Comparison of ENCODE assay signal across 11 cellular contexts in genomic region chr12:46390881-46391280, GRCh38. TPM values are rescaled to one million over a fixed set of nuclear protein-coding genes. Genes with fewer than 3 reads are reported as not detected.
DNase-seq lines count a peak whose midpoint lies in the region; ATAC-seq and TF ChIP-seq lines count a peak whose summit lies in the region.
"Had no signal": no experiment of that assay in that cellular context is flagged by ENCODE, and none has a peak within 500 bp of the region (broad histone marks: within the 10 kb centered on the region; RNA-seq: fewer than 3 reads in every experiment).

No MANE protein-coding gene starts in this region.

- H3K9me3 ChIP-seq in mesenchymal stem cell (ENCODE audit: control insufficient read depth, low read length) (no peaks in the 10 kb centered on the region), aorta (ENCODE audit: control insufficient read depth, low read length) (no peaks in the 10 kb centered on the region)
- H3K9me3 ChIP-seq: neutrophil had no signal

- H3K14ac ChIP-seq in mesenchymal stem cell (ENCODE audit: low read length in 2 of 2), result no peak overlapping the region

- H3K27ac ChIP-seq in mesenchymal stem cell (ENCODE audit: low read length, poor library complexity, severe bottlenecking) (peak overlapping the region; percentile 3), aorta (ENCODE audit: low read depth in 1 of 2, low read length in 2 of 2) (peak overlapping the region; percentile 21 to 57)
- H3K27ac ChIP-seq: KMS-11, neutrophil had no signal

- peak overlapping the region; percentile 23 to 79 for H3K18ac ChIP-seq in mesenchymal stem cell (ENCODE audit: low read depth in 1 of 2, low read length in 2 of 2)

- peaks cover 24% of the 10 kb centered on the region for H3K36me3 Mint-ChIP-seq in activated B cell treated with CpG ODN at 0.5 μM for 24 hours (ENCODE audit: low read depth)
- H3K36me3 Mint-ChIP-seq in progenitor cell of endocrine pancreas (ENCODE audit: insufficient read depth), result peaks cover 4% of the 10 kb centered on the region

- peak overlapping the region; percentile 23 for H2BK120ac ChIP-seq in mesenchymal stem cell (ENCODE audit: low read depth, low read length)

- H2BK12ac ChIP-seq in mesenchymal stem cell (ENCODE audit: low read length in 2 of 2), result peak overlapping the region; percentile 7 to 97

- H3K9ac ChIP-seq in mesenchymal stem cell (ENCODE audit: low read length), result peak overlapping the region; percentile 31
- H3K9ac ChIP-seq: KMS-11 had no signal

- intact Hi-C loops in activated B cell treated with CpG ODN at 0.5 μM for 24 hours (cut with micrococcal nuclease), result loop anchor here (1.0 kb wide), 1 partner anchor 82 kb away; no protein-coding TSS in a partner anchor
- intact Hi-C loops in aorta (cut with DNase I), result no loop called here

- no peaks in the 10 kb centered on the region for H3K27me3 ChIP-seq in mesenchymal stem cell (ENCODE audit: control insufficient read depth in 1 of 2, insufficient read depth in 1 of 2, low read length in 2 of 2)
- no peaks in the 10 kb centered on the region for H3K27me3 ChIP-seq in aorta (ENCODE audit: control insufficient read depth in 1 of 2, insufficient read depth in 2 of 2, low read length in 1 of 2)
- H3K27me3 ChIP-seq: neutrophil had no signal

- H3K27ac Mint-ChIP-seq in activated B cell treated with CpG ODN at 0.5 μM for 24 hours (peak overlapping the region; percentile 91), progenitor cell of endocrine pancreas (no peak overlapping the region)

- H3K4me1 ChIP-seq in mesenchymal stem cell (ENCODE audit: control insufficient read depth, insufficient read depth, low read depth, low read length), result peaks cover 9% of the 10 kb centered on the region
- peaks cover 2 to 10% of the 10 kb centered on the region in 2 donors for H3K4me1 ChIP-seq in aorta (ENCODE audit: control insufficient read depth in 1 of 2, insufficient read depth in 2 of 2, low read length in 2 of 2)

- H3K4me1 Mint-ChIP-seq in activated B cell treated with CpG ODN at 0.5 μM for 24 hours, result peaks cover 64% of the 10 kb centered on the region
- H3K4me1 Mint-ChIP-seq in progenitor cell of endocrine pancreas (ENCODE audit: low read depth), result peaks cover 5% of the 10 kb centered on the region

- H2AK5ac ChIP-seq in mesenchymal stem cell (ENCODE audit: low read length, severe bottlenecking), result peak overlapping the region; percentile 34

- TF ChIP-seq CTCF in activated B cell treated with CpG ODN at 0.5 μM for 24 hours (IDR thresholded peaks at IDR 0.05) (no peak), progenitor cell of endocrine pancreas (IDR thresholded peaks at IDR 0.05; ENCODE audit: unreplicated experiment) (no peak)

- H3K4me3 ChIP-seq in mesenchymal stem cell (ENCODE audit: insufficient read depth in 1 of 2, low read depth in 1 of 2, low read length in 2 of 2) (no peak overlapping the region), aorta (ENCODE audit: low read length in 2 of 2) (no peak overlapping the region)

- no peak for ATAC-seq in activated B cell treated with CpG ODN at 0.5 μM for 24 hours (ENCODE audit: low read depth)
- no peak for ATAC-seq in aorta (ENCODE audit: low FRiP score)

- H3K9me3 Mint-ChIP-seq in activated B cell treated with CpG ODN at 0.5 μM for 24 hours (no peaks in the 10 kb centered on the region), progenitor cell of endocrine pancreas (ENCODE audit: low read depth) (no peaks in the 10 kb centered on the region)

- peaks cover 3% of the 10 kb centered on the region for H3K79me1 ChIP-seq in mesenchymal stem cell (replicated peaks; ENCODE audit: low read length, poor library complexity, severe bottlenecking)

- peak overlapping the region; percentile 5 for H4K91ac ChIP-seq in mesenchymal stem cell (ENCODE audit: low read length)

- POLR2A ChIA-PET in activated B cell treated with CpG ODN at 0.5 μM for 24 hours (lab: Charles Lee), result interaction anchor here (1.0 to 1.5 kb wide), 5 partner anchors 14 to 401 kb away, joined by 3 to 11 read pairs (median 4); no protein-coding TSS in a partner anchor

- H3K4ac ChIP-seq in mesenchymal stem cell (ENCODE audit: low read depth in 1 of 2, low read length in 2 of 2), result peak overlapping the region in 1 of 2 experiments; percentile 47

- peak; percentile 10 for DNase-seq in stimulated activated CD4-positive, alpha-beta T cell treated with anti-CD3 and anti-CD28 coated beads, Interleukin-15, amount 100 ng/mL, for 24 hours
- DNase-seq in stimulated activated CD4-positive, alpha-beta T cell treated with anti-CD3 and anti-CD28 coated beads, Interleukin-12 subunit alpha, Interleukin-12 subunit beta, amount 100 ng/mL, for 4 hours, result no peak
- no peak for DNase-seq in activated B cell treated with CpG ODN at 0.5 μM for 24 hours
- DNase-seq in mesenchymal stem cell, result peak; percentile 38
- DNase-seq in aorta, result no peak
- no peak for DNase-seq in progenitor cell of endocrine pancreas (ENCODE audit: low spot score, unreplicated experiment)
- DNase-seq in effector CD8-positive, alpha-beta T cell (lab: John Stamatoyannopoulos, UW), result no peak
- no peak for DNase-seq in NCI-H187 (lab: John Stamatoyannopoulos, UW)
- DNase-seq: NK-92 treated with Interleukin-12 subunit alpha and Interleukin-12 subunit beta, amount 100 ng/mL, for 24 hours had no signal

- H3K27me3 Mint-ChIP-seq in activated B cell treated with CpG ODN at 0.5 μM for 24 hours (no peaks in the 10 kb centered on the region), progenitor cell of endocrine pancreas (no peaks in the 10 kb centered on the region)

- H2BK15ac ChIP-seq in mesenchymal stem cell (ENCODE audit: low read depth, poor library complexity, severe bottlenecking), result no peak overlapping the region

- H2BK5ac ChIP-seq in mesenchymal stem cell (ENCODE audit: low read depth, low read length, poor library complexity, severe bottlenecking), result no peak overlapping the region

- no peak overlapping the region for H3K23ac ChIP-seq in mesenchymal stem cell (ENCODE audit: low read length in 2 of 2)

- H3K36me3 ChIP-seq in mesenchymal stem cell (ENCODE audit: control insufficient read depth in 1 of 2, insufficient read depth in 2 of 2, low read depth in 1 of 2, low read length in 2 of 2) (no peaks in the 10 kb centered on the region), aorta (ENCODE audit: control insufficient read depth in 1 of 2, insufficient read depth in 2 of 2, low read length in 1 of 2) (no peaks in the 10 kb centered on the region)

- CTCF ChIA-PET in activated B cell treated with CpG ODN at 0.5 μM for 24 hours (lab: Charles Lee), result interaction anchor here (0.8 to 1.2 kb wide), 2 partner anchors 271 kb away, joined by 3 to 4 read pairs; no protein-coding TSS in a partner anchor

- H3K4me3 Mint-ChIP-seq in activated B cell treated with CpG ODN at 0.5 μM for 24 hours, result peak overlapping the region; percentile 65
- H3K4me3 Mint-ChIP-seq in progenitor cell of endocrine pancreas (ENCODE audit: low read depth), result no peak overlapping the region

- no peak overlapping the region for H3K4me2 ChIP-seq in mesenchymal stem cell (ENCODE audit: low read length, poor library complexity, severe bottlenecking)
- H3K4me2 ChIP-seq: KMS-11 had no signal

- H2AFZ ChIP-seq in mesenchymal stem cell (ENCODE audit: low read depth, low read length), result no peak overlapping the region

- H4K8ac ChIP-seq in mesenchymal stem cell (ENCODE audit: low read length), result no peak overlapping the region

- 15% methylated on average over 3 of the region's 4 CpGs for WGBS in mesenchymal stem cell
- whole genome bisulfite sequencing in aorta, 2 donors, result 88 to 91% methylated on average over 4 of the region's 4 CpGs

RNA-seq across cellular contexts. Expression of gene SLC38A2, which starts 18.3 kb away (rescaled TPM):
- total RNA-seq in activated B cell treated with CpG ODN at 0.5 μM for 24 hours, result 231 and 247 TPM in 2 replicates
- polyA plus RNA-seq in mesenchymal stem cell (2013, experiment 1 of 2), result 438 TPM
- 429 TPM for polyA plus RNA-seq in mesenchymal stem cell (2013, experiment 2 of 2)
- total RNA-seq in aorta, result 100 to 1,000 TPM; 329 to 405 TPM
- 100 to 1,000 TPM in 1 of 2 donors, 10 to 100 TPM in 1; 46.0 to 206 TPM for polyA plus RNA-seq in aorta
- 216 and 224 TPM in 2 replicates for total RNA-seq in progenitor cell of endocrine pancreas

Comparison
In these comparisons a context has a peak if more than half of its experiments do, and no peak if none do; other contexts are left out.
1. DNase-seq: peak in stimulated activated CD4-positive, alpha-beta T cell treated with anti-CD3 and anti-CD28 coated beads, Interleukin-15, amount 100 ng/mL, for 24 hours (single experiment) and mesenchymal stem cell (single experiment); none in stimulated activated CD4-positive, alpha-beta T cell treated with anti-CD3 and anti-CD28 coated beads, Interleukin-12 subunit alpha, Interleukin-12 subunit beta, amount 100 ng/mL, for 4 hours (single experiment), activated B cell treated with CpG ODN at 0.5 μM for 24 hours (single experiment), aorta (0 of 2), progenitor cell of endocrine pancreas (single experiment), effector CD8-positive, alpha-beta T cell (single experiment) and NCI-H187 (0 of 2).